36 cellular contexts compared by ENCODE assay signal in genomic region chr6:113313841-113314240, GRCh38.
"Had no signal": no experiment of that assay in that cellular context is flagged by ENCODE, and none has a peak within 500 bp of the region (broad histone marks: within the 10 kb centered on the region; RNA-seq: fewer than 3 reads in every experiment).

No MANE protein-coding gene starts in this region.

- H3K36me3 Mint-ChIP-seq: activated CD8-positive, alpha-beta memory T cell treated with anti-CD3 and anti-CD28 coated beads, Interleukin-2, amount 10 ng/mL, durations not matched to agents 7 days and 5 days; activated naive CD4-positive, alpha-beta T cell treated with anti-CD3 and anti-CD28 coated beads, Interleukin-2, amount 10 ng/mL, durations not matched to agents 7 days and 5 days; activated naive CD4-positive, alpha-beta T cell treated with anti-CD3 and anti-CD28 coated beads, Interleukin-2, amount 50 U/mL, for 24 hours; activated naive CD8-positive, alpha-beta T cell; activated naive CD8-positive, alpha-beta T cell treated with anti-CD3 and anti-CD28 coated beads, Interleukin-2, amount 10 ng/mL, durations not matched to agents 7 days and 5 days; brain; WTC11 had no signal

- H3K4me3 Mint-ChIP-seq: activated CD4-positive, alpha-beta memory T cell treated with anti-CD3 and anti-CD28 coated beads, Interleukin-2, amount 10 ng/mL, durations not matched to agents 7 days and 5 days; activated CD4-positive, alpha-beta T cell treated with anti-CD3 and anti-CD28 coated beads for 36 hours; activated CD4-positive, alpha-beta T cell treated with anti-CD3 and anti-CD28 coated beads, Interleukin-2, amount 10 ng/mL, durations not matched to agents 7 days and 5 days; activated CD8-positive, alpha-beta memory T cell treated with anti-CD3 and anti-CD28 coated beads, Interleukin-2, amount 10 ng/mL, durations not matched to agents 7 days and 5 days; activated CD8-positive, alpha-beta T cell treated with anti-CD3 and anti-CD28 coated beads, Interleukin-2, amount 10 ng/mL, durations not matched to agents 7 days and 5 days; activated naive CD4-positive, alpha-beta T cell treated with anti-CD3 and anti-CD28 coated beads, Interleukin-2, amount 10 ng/mL, durations not matched to agents 7 days and 5 days; activated naive CD4-positive, alpha-beta T cell treated with anti-CD3 and anti-CD28 coated beads, Interleukin-2, amount 50 U/mL, for 24 hours; activated naive CD8-positive, alpha-beta T cell; activated naive CD8-positive, alpha-beta T cell treated with anti-CD3 and anti-CD28 coated beads, Interleukin-2, amount 10 ng/mL, durations not matched to agents 7 days and 5 days; activated naive CD8-positive, alpha-beta T cell treated with anti-CD3 and anti-CD28 coated beads, Interleukin-2, amount 50 U/mL, for 24 hours; activated T-cell treated with anti-CD3 and anti-CD28 coated beads, Interleukin-2, amount 50 U/mL, for 24 hours; brain; T-helper 1 cell treated with Interleukin-12 subunit alpha and Interleukin-12 subunit beta and Interleukin-4 antibody, amounts not matched to agents 30 μg/mL and 1 μg/mL, for 36 hours; T-helper 2 cell treated with Interferon-gamma antibody and Interleukin-4, amounts not matched to agents 5 μg/mL and 100 μg/mL, for 36 hours; WTC11 had no signal

- H3K27me3 ChIP-seq: ascending aorta had no signal

- ATAC-seq: activated CD4-positive, alpha-beta T cell treated with anti-CD3 and anti-CD28 coated beads for 36 hours; activated CD4-positive, CD25-positive, alpha-beta regulatory T cell treated with anti-CD3 and anti-CD28 coated beads, Interleukin-2, amount 50 U/mL, for 24 hours; activated CD8-positive, alpha-beta memory T cell treated with anti-CD3 and anti-CD28 coated beads, Interleukin-2, amount 10 ng/mL, durations not matched to agents 7 days and 5 days; activated CD8-positive, alpha-beta T cell treated with anti-CD3 and anti-CD28 coated beads, Interleukin-2, amount 10 ng/mL, durations not matched to agents 7 days and 5 days; activated naive CD8-positive, alpha-beta T cell treated with anti-CD3 and anti-CD28 coated beads, Interleukin-2, amount 50 U/mL, for 24 hours; WTC11 had no signal

- H3K27me3 Mint-ChIP-seq: activated CD4-positive, alpha-beta memory T cell treated with anti-CD3 and anti-CD28 coated beads, Interleukin-2, amount 10 ng/mL, durations not matched to agents 7 days and 5 days; activated CD8-positive, alpha-beta memory T cell treated with anti-CD3 and anti-CD28 coated beads, Interleukin-2, amount 10 ng/mL, durations not matched to agents 7 days and 5 days; activated naive CD8-positive, alpha-beta T cell; activated naive CD8-positive, alpha-beta T cell treated with anti-CD3 and anti-CD28 coated beads, Interleukin-2, amount 50 U/mL, for 24 hours had no signal

- DNase-seq: activated CD4-positive, alpha-beta memory T cell treated with anti-CD3 and anti-CD28 coated beads, Interleukin-2, amount 10 ng/mL, durations not matched to agents 7 days and 5 days; activated CD4-positive, alpha-beta T cell treated with anti-CD3 and anti-CD28 coated beads for 1 hour; activated CD4-positive, alpha-beta T cell treated with anti-CD3 and anti-CD28 coated beads for 36 hours; activated CD4-positive, alpha-beta T cell treated with anti-CD3 and anti-CD28 coated beads for 48 hours; activated CD4-positive, alpha-beta T cell treated with anti-CD3 and anti-CD28 coated beads, Interleukin-2, amount 10 ng/mL, durations not matched to agents 7 days and 5 days; activated CD4-positive, alpha-beta T cell treated with anti-CD3 and anti-CD28 coated beads, Interleukin-2, amount 50 U/mL, for 48 hours; activated CD4-positive, CD25-positive, alpha-beta regulatory T cell; activated CD8-positive, alpha-beta memory T cell treated with anti-CD3 and anti-CD28 coated beads for 24 hours; activated CD8-positive, alpha-beta memory T cell treated with anti-CD3 and anti-CD28 coated beads, Interleukin-2, amount 10 ng/mL, durations not matched to agents 7 days and 5 days; activated CD8-positive, alpha-beta memory T cell treated with anti-CD3 and anti-CD28 coated beads, Interleukin-2, amount 50 U/mL, for 48 hours; activated CD8-positive, alpha-beta T cell treated with anti-CD3 and anti-CD28 coated beads, Interleukin-2, amount 10 ng/mL, durations not matched to agents 7 days and 5 days; activated effector memory CD4-positive, alpha-beta T cell treated with Interleukin-2 at 50 U/mL for 16 hours; activated gamma-delta T cell; activated naive CD4-positive, alpha-beta T cell treated with anti-CD3 and anti-CD28 coated beads, Interleukin-2, amount 10 ng/mL, durations not matched to agents 7 days and 5 days; activated naive CD4-positive, alpha-beta T cell treated with Interleukin-2 at 50 U/mL for 16 hours; activated naive CD8-positive, alpha-beta T cell treated with anti-CD3 and anti-CD28 coated beads, Interleukin-2, amount 10 ng/mL, durations not matched to agents 7 days and 5 days; activated naive CD8-positive, alpha-beta T cell treated with anti-CD3 and anti-CD28 coated beads, Interleukin-2, amount 50 U/mL, for 24 hours; activated T-cell treated with anti-CD3 and anti-CD28 coated beads, Interleukin-2, amount 50 U/mL, for 24 hours; activated T-cell treated with anti-CD3 and anti-CD28 coated beads, Interleukin-2, amount 50 U/mL, for 48 hours; amygdala; anterior cingulate cortex; central memory CD4-positive, alpha-beta T cell; T-helper 1 cell; T-helper 2 cell; T-helper 9 cell; WERI-Rb-1 had no signal

- H3K4me1 ChIP-seq: ascending aorta had no signal

- H3K36me3 ChIP-seq: ascending aorta, cardiac muscle cell, WERI-Rb-1 had no signal

- H3K4me1 Mint-ChIP-seq: activated CD4-positive, alpha-beta memory T cell treated with anti-CD3 and anti-CD28 coated beads, Interleukin-2, amount 10 ng/mL, durations not matched to agents 7 days and 5 days; activated CD4-positive, alpha-beta T cell treated with anti-CD3 and anti-CD28 coated beads for 36 hours; activated CD4-positive, alpha-beta T cell treated with anti-CD3 and anti-CD28 coated beads, Interleukin-2, amount 10 ng/mL, durations not matched to agents 7 days and 5 days; activated CD8-positive, alpha-beta memory T cell treated with anti-CD3 and anti-CD28 coated beads, Interleukin-2, amount 10 ng/mL, durations not matched to agents 7 days and 5 days; activated naive CD4-positive, alpha-beta T cell treated with anti-CD3 and anti-CD28 coated beads, Interleukin-2, amount 10 ng/mL, durations not matched to agents 7 days and 5 days; activated naive CD4-positive, alpha-beta T cell treated with anti-CD3 and anti-CD28 coated beads, Interleukin-2, amount 50 U/mL, for 24 hours; activated naive CD8-positive, alpha-beta T cell treated with anti-CD3 and anti-CD28 coated beads, Interleukin-2, amount 10 ng/mL, durations not matched to agents 7 days and 5 days; activated naive CD8-positive, alpha-beta T cell treated with anti-CD3 and anti-CD28 coated beads, Interleukin-2, amount 50 U/mL, for 24 hours; WTC11 had no signal

- H3K9me3 ChIP-seq: ascending aorta had no signal

- H3K9me3 Mint-ChIP-seq: activated CD4-positive, alpha-beta memory T cell treated with anti-CD3 and anti-CD28 coated beads, Interleukin-2, amount 10 ng/mL, durations not matched to agents 7 days and 5 days; activated CD4-positive, alpha-beta T cell treated with anti-CD3 and anti-CD28 coated beads, Interleukin-2, amount 10 ng/mL, durations not matched to agents 7 days and 5 days; activated naive CD4-positive, alpha-beta T cell treated with anti-CD3 and anti-CD28 coated beads, Interleukin-2, amount 10 ng/mL, durations not matched to agents 7 days and 5 days; activated naive CD4-positive, alpha-beta T cell treated with anti-CD3 and anti-CD28 coated beads, Interleukin-2, amount 50 U/mL, for 24 hours; activated naive CD8-positive, alpha-beta T cell treated with anti-CD3 and anti-CD28 coated beads, Interleukin-2, amount 10 ng/mL, durations not matched to agents 7 days and 5 days; activated naive CD8-positive, alpha-beta T cell treated with anti-CD3 and anti-CD28 coated beads, Interleukin-2, amount 50 U/mL, for 24 hours; activated T-cell treated with anti-CD3 and anti-CD28 coated beads, Interleukin-2, amount 50 U/mL, for 24 hours; activated T-helper 2 cell treated with anti-CD3 and anti-CD28 coated beads, Interferon-gamma antibody, Interleukin-2, Interleukin-4, amounts not matched to agents 10 μg/mL and 5 μg/mL and 100 μg/mL, durations not matched to agents 14 hours and 24 hours and 36 hours; T-helper 1 cell treated with Interleukin-12 subunit alpha and Interleukin-12 subunit beta and Interleukin-4 antibody, amounts not matched to agents 30 μg/mL and 1 μg/mL, for 36 hours; T-helper 2 cell treated with Interferon-gamma antibody and Interleukin-4, amounts not matched to agents 5 μg/mL and 100 μg/mL, for 36 hours; WTC11 had no signal

- H3K27ac ChIP-seq: ascending aorta, cardiac muscle cell, WERI-Rb-1 had no signal

- H3K4me3 ChIP-seq: ascending aorta, cardiac muscle cell had no signal

- H3K27ac Mint-ChIP-seq: activated CD4-positive, alpha-beta memory T cell treated with anti-CD3 and anti-CD28 coated beads, Interleukin-2, amount 10 ng/mL, durations not matched to agents 7 days and 5 days; activated CD4-positive, alpha-beta T cell treated with anti-CD3 and anti-CD28 coated beads for 36 hours; activated CD4-positive, alpha-beta T cell treated with anti-CD3 and anti-CD28 coated beads, Interleukin-2, amount 10 ng/mL, durations not matched to agents 7 days and 5 days; activated CD8-positive, alpha-beta memory T cell treated with anti-CD3 and anti-CD28 coated beads, Interleukin-2, amount 10 ng/mL, durations not matched to agents 7 days and 5 days; activated CD8-positive, alpha-beta T cell treated with anti-CD3 and anti-CD28 coated beads, Interleukin-2, amount 10 ng/mL, durations not matched to agents 7 days and 5 days; activated naive CD4-positive, alpha-beta T cell treated with anti-CD3 and anti-CD28 coated beads, Interleukin-2, amount 10 ng/mL, durations not matched to agents 7 days and 5 days; activated naive CD4-positive, alpha-beta T cell treated with anti-CD3 and anti-CD28 coated beads, Interleukin-2, amount 50 U/mL, for 24 hours; activated naive CD8-positive, alpha-beta T cell; activated naive CD8-positive, alpha-beta T cell treated with anti-CD3 and anti-CD28 coated beads, Interleukin-2, amount 10 ng/mL, durations not matched to agents 7 days and 5 days; activated naive CD8-positive, alpha-beta T cell treated with anti-CD3 and anti-CD28 coated beads, Interleukin-2, amount 50 U/mL, for 24 hours; activated T-cell treated with anti-CD3 and anti-CD28 coated beads, Interleukin-2, amount 50 U/mL, for 24 hours; activated T-helper 2 cell treated with anti-CD3 and anti-CD28 coated beads, Interferon-gamma antibody, Interleukin-2, Interleukin-4, amounts not matched to agents 10 μg/mL and 5 μg/mL and 100 μg/mL, durations not matched to agents 14 hours and 24 hours and 36 hours; brain; T-helper 1 cell treated with Interleukin-12 subunit alpha and Interleukin-12 subunit beta and Interleukin-4 antibody, amounts not matched to agents 30 μg/mL and 1 μg/mL, for 36 hours; T-helper 2 cell treated with Interferon-gamma antibody and Interleukin-4, amounts not matched to agents 5 μg/mL and 100 μg/mL, for 36 hours; WTC11 had no signal
